Comparison of ENCODE assay signal across 21 cellular contexts in genomic region chr22:24535348-24535747, GRCh38. TPM values are rescaled to one million over a fixed set of nuclear protein-coding genes. Genes with fewer than 3 reads are reported as not detected.
"Had no signal": no experiment of that assay in that cellular context is flagged by ENCODE, and none has a peak within 500 bp of the region (broad histone marks: within the 10 kb centered on the region; RNA-seq: fewer than 3 reads in every experiment).

No MANE protein-coding gene starts in this region.

- H3K27me3 Mint-ChIP-seq: IgD-negative memory B cell had no signal

- H3K9me3 Mint-ChIP-seq: IgD-negative memory B cell had no signal

- H3K4me1 ChIP-seq: SJSA1 had no signal

- H3K27ac ChIP-seq: HL-60, SJSA1, SK-N-MC had no signal

- H3K4me3 Mint-ChIP-seq: IgD-negative memory B cell had no signal

- H3K9me3 ChIP-seq: SJSA1 had no signal

- H3K27me3 ChIP-seq: SJSA1 had no signal

- DNase-seq: KBM-7, NCI-H1092 treated with DMSO at 0.1 percent for 48 hours, NCI-H1436, NCI-H187, NCI-H2029, NCI-H2081 treated with DMSO at 0.1 percent for 48 hours, NCI-H2171, NCI-H226, NCI-H446, NCI-H510A, NCI-H524 treated with DMSO at 0.1 percent for 48 hours, NCI-H69, NCI-H774, Right ventricle myocardium superior, SIG-M5 had no signal

- H3K27ac Mint-ChIP-seq: IgD-negative memory B cell had no signal

- H3K4me3 ChIP-seq: SJSA1, SK-N-MC had no signal

RNA-seq across cellular contexts. Expression of gene UPB1, which starts 40.2 kb away (rescaled TPM):
- total RNA-seq: LHCN-M2, MCF 10A had no signal
- polyA plus RNA-seq: IgD-negative memory B cell had no signal
